In genomic region chr16:3485821-3486505, GRCh38 we compare ENCODE assay signal across 1 cellular context.
TF ChIP-seq lines count a peak whose summit lies in the region.

No MANE protein-coding gene starts in this region.

TF ChIP-seq in IMR-90, 13 proteins besides CTCF, POLR2A, EP300 and RAD21:
- TF ChIP-seq SMC3 (IDR thresholded peaks at IDR 0.05; ENCODE audit: low read depth, low read length) (no peak), RCOR1 (IDR thresholded peaks at IDR 0.05; ENCODE audit: insufficient replicate concordance, low read length) (no peak), NFE2L2 (IDR thresholded peaks at IDR 0.05; ENCODE audit: low read depth, low read length) (no peak), ELK1 (IDR thresholded peaks at IDR 0.05; ENCODE audit: borderline replicate concordance, low read depth, low read length) (no peak), FOS (IDR thresholded peaks at IDR 0.05; ENCODE audit: low read depth, low read length) (no peak), CHD1 (IDR thresholded peaks at IDR 0.05; ENCODE audit: low read depth, low read length) (no peak), BHLHE40 (IDR thresholded peaks at IDR 0.05; ENCODE audit: low read depth, low read length) (no peak), MAFK (IDR thresholded peaks at IDR 0.05; ENCODE audit: low read depth, low read length) (no peak), USF2 (IDR thresholded peaks at IDR 0.05; ENCODE audit: low read depth, low read length) (no peak), RFX5 (IDR thresholded peaks at IDR 0.05; ENCODE audit: low read depth, low read length) (no peak), CEBPB (IDR thresholded peaks at IDR 0.05; ENCODE audit: low read depth, low read length) (no peak), MXI1 (IDR thresholded peaks at IDR 0.05; ENCODE audit: borderline replicate concordance, low read depth, low read length) (no peak), MAZ (IDR thresholded peaks at IDR 0.05; ENCODE audit: borderline replicate concordance, low read depth, low read length) (no peak)
